2 cellular contexts compared by ENCODE assay signal in the genomic region with DNA sequence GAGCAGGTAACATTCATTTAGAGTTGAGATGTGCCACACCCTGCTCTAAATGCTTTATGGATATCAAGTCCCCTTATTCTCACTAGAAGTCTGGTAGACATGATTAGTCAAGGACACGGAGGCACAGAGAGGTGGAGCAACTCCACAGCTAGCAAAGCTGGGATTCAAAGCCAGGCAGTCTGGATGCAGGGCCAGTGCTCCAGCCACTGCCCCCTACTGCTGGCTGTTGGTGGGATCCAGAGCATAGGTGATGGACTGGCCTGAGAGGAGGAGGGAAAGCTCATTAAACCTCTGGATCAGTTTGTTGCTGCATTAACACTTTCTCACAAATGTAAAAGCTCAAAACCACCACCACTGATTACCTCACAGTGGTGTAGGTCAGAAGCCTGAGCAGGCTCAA.
A peak's percentile ranks its signal among the peaks of the same experiment; 100 is the strongest.
TF ChIP-seq lines count a peak whose summit lies in the region.

No MANE protein-coding gene starts in this region.

TF ChIP-seq in HCT116, 20 proteins besides CTCF, POLR2A, EP300 and RAD21:
- TF ChIP-seq REST (IDR thresholded peaks at IDR 0.05; ENCODE audit: low read depth) (no peak), TCF7L2 (IDR thresholded peaks at IDR 0.05; ENCODE audit: borderline replicate concordance, extremely low read depth, insufficient read depth, insufficient read length) (no peak), ZFX (IDR thresholded peaks at IDR 0.05) (no peak), YY1 (IDR thresholded peaks at IDR 0.05; ENCODE audit: extremely low read depth, insufficient replicate concordance, low read depth, low read length) (no peak), ELF1 (IDR thresholded peaks at IDR 0.05; ENCODE audit: borderline replicate concordance, low read depth) (no peak), FOSL1 (IDR thresholded peaks at IDR 0.05; ENCODE audit: low read depth) (no peak), CBX3 (IDR thresholded peaks at IDR 0.05; ENCODE audit: low read depth) (no peak), SP1 (IDR thresholded peaks at IDR 0.05; ENCODE audit: low read depth) (no peak), EGR1 (IDR thresholded peaks at IDR 0.05; ENCODE audit: low read depth) (no peak), ZNF274 (IDR thresholded peaks at IDR 0.05; ENCODE audit: low read depth, low read length) (no peak), CEBPB (IDR thresholded peaks at IDR 0.05; ENCODE audit: low read depth) (no peak)

TF ChIP-seq in K562, 482 proteins besides CTCF, POLR2A, EP300 and RAD21:
- TF ChIP-seq SREBF2 (CRISPR knock-in tag; IDR thresholded peaks at IDR 0.05) (no peak), CTCFL (IDR thresholded peaks at IDR 0.05; ENCODE audit: borderline replicate concordance, insufficient read depth, low read depth, low read length, poor library complexity, severe bottlenecking) (peak; percentile 19), ZNF551 (CRISPR knock-in tag; IDR thresholded peaks at IDR 0.05) (no peak)
